In the genomic region with DNA sequence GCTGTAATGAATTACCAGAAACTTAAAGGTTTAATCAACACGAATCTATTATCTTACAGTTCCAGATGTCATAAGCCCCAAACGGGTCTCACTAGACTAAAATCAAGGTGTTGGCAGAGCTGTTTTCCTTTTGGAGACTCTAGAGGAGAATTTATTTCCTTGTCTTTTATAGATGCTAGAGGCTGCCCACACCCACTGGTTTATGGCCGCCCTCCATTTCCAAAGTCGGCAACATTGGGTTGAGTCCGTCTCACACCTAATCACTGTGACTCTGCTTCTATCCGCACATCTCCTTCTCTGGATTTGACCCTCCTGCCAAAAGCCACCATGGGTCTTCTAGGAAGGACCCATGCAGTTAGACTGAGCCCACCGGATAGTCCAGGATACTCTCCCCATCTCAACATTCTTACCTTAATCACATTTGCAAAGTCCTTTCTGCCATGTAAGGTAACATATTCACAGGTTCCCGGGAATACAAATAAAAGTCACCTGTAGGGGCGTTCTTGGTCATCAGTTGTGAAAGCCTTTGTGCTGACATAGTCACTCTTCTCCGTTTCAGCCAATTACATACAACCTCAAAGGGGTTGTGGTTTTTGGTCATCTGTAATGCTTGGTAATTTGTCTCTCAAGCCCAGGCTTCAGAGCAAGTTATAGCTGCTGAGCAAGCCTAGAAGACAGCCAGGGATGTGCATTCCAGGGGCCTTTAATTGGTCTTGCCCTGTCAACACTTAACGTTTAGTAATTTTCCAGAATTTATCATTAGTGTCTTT, we compare ENCODE assay signal across 1 cellular context.
TF ChIP-seq lines count a peak whose summit lies in the region.

No MANE protein-coding gene starts in this region.

TF ChIP-seq in SK-N-SH, 30 proteins besides CTCF, POLR2A, EP300 and RAD21 (continued from another document):
- TF ChIP-seq, protein P1, sequence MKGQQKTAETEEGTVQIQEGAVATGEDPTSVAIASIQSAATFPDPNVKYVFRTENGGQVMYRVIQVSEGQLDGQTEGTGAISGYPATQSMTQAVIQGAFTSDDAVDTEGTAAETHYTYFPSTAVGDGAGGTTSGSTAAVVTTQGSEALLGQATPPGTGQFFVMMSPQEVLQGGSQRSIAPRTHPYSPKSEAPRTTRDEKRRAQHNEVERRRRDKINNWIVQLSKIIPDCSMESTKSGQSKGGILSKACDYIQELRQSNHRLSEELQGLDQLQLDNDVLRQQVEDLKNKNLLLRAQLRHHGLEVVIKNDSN (IDR thresholded peaks at IDR 0.05; ENCODE audit: borderline replicate concordance, low read depth), result no peak
- TF ChIP-seq, protein P2, sequence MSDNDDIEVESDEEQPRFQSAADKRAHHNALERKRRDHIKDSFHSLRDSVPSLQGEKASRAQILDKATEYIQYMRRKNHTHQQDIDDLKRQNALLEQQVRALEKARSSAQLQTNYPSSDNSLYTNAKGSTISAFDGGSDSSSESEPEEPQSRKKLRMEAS (IDR thresholded peaks at IDR 0.05; ENCODE audit: low read depth), result no peak
- TF ChIP-seq TCF12 (IDR thresholded peaks at IDR 0.05) (no peak), FOXM1 (IDR thresholded peaks at IDR 0.05; ENCODE audit: low read depth) (no peak), POLR2AphosphoS5 (IDR thresholded peaks at IDR 0.05; ENCODE audit: low read depth, low read length) (no peak), YY1 (IDR thresholded peaks at IDR 0.05; ENCODE audit: low read depth) (no peak), EZH2phosphoT487 (IDR thresholded peaks at IDR 0.05; ENCODE audit: borderline replicate concordance, low read depth) (no peak), GATA2 (CRISPR knock-in tag; IDR thresholded peaks at IDR 0.05) (no peak), TAF1 (IDR thresholded peaks at IDR 0.05; ENCODE audit: borderline replicate concordance, low read depth, low read length) (no peak)
- TF ChIP-seq, protein P3, sequence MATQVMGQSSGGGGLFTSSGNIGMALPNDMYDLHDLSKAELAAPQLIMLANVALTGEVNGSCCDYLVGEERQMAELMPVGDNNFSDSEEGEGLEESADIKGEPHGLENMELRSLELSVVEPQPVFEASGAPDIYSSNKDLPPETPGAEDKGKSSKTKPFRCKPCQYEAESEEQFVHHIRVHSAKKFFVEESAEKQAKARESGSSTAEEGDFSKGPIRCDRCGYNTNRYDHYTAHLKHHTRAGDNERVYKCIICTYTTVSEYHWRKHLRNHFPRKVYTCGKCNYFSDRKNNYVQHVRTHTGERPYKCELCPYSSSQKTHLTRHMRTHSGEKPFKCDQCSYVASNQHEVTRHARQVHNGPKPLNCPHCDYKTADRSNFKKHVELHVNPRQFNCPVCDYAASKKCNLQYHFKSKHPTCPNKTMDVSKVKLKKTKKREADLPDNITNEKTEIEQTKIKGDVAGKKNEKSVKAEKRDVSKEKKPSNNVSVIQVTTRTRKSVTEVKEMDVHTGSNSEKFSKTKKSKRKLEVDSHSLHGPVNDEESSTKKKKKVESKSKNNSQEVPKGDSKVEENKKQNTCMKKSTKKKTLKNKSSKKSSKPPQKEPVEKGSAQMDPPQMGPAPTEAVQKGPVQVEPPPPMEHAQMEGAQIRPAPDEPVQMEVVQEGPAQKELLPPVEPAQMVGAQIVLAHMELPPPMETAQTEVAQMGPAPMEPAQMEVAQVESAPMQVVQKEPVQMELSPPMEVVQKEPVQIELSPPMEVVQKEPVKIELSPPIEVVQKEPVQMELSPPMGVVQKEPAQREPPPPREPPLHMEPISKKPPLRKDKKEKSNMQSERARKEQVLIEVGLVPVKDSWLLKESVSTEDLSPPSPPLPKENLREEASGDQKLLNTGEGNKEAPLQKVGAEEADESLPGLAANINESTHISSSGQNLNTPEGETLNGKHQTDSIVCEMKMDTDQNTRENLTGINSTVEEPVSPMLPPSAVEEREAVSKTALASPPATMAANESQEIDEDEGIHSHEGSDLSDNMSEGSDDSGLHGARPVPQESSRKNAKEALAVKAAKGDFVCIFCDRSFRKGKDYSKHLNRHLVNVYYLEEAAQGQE (IDR thresholded peaks at IDR 0.05; ENCODE audit: low read depth, low read length), result no peak
- TF ChIP-seq, protein P4, sequence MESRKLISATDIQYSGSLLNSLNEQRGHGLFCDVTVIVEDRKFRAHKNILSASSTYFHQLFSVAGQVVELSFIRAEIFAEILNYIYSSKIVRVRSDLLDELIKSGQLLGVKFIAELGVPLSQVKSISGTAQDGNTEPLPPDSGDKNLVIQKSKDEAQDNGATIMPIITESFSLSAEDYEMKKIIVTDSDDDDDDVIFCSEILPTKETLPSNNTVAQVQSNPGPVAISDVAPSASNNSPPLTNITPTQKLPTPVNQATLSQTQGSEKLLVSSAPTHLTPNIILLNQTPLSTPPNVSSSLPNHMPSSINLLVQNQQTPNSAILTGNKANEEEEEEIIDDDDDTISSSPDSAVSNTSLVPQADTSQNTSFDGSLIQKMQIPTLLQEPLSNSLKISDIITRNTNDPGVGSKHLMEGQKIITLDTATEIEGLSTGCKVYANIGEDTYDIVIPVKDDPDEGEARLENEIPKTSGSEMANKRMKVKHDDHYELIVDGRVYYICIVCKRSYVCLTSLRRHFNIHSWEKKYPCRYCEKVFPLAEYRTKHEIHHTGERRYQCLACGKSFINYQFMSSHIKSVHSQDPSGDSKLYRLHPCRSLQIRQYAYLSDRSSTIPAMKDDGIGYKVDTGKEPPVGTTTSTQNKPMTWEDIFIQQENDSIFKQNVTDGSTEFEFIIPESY (IDR thresholded peaks at IDR 0.05; ENCODE audit: borderline replicate concordance, low read depth), result no peak
